Comparison of ENCODE assay signal across 7 cellular contexts in genomic region chr2:77608510-77608909, GRCh38.
"Had no signal": no experiment of that assay in that cellular context is flagged by ENCODE, and none has a peak within 500 bp of the region (broad histone marks: within the 10 kb centered on the region; RNA-seq: fewer than 3 reads in every experiment).

No MANE protein-coding gene starts in this region.

- FAIRE-seq: HTR-8/SVneo, K562 had no signal

- H3K36me3 Mint-ChIP-seq: IgD-negative memory B cell had no signal

- H3K27me3 Mint-ChIP-seq: IgD-negative memory B cell had no signal

- H3K27ac ChIP-seq: HL-60 had no signal

- H3K4me3 ChIP-seq: K562 had no signal

- ATAC-seq: K562 had no signal

- H3K27ac Mint-ChIP-seq: IgD-negative memory B cell had no signal

- DNase-seq: IMR-90, KBM-7, KG1 had no signal

- H3K4me3 Mint-ChIP-seq: IgD-negative memory B cell had no signal

- H3K4me1 Mint-ChIP-seq: IgD-negative memory B cell had no signal
